In genomic region chr12:109189291-109189690, GRCh38 we compare ENCODE assay signal across 24 cellular contexts.
"Had no signal": no experiment of that assay in that cellular context is flagged by ENCODE, and none has a peak within 500 bp of the region (broad histone marks: within the 10 kb centered on the region; RNA-seq: fewer than 3 reads in every experiment).

No MANE protein-coding gene starts in this region.

- H3K27ac ChIP-seq: dorsolateral prefrontal cortex, epithelial cell of prostate, foreskin keratinocyte, left lung, pancreas, right atrium auricular region, stomach, testis, tibial artery had no signal

- DNase-seq: central memory CD4-positive, alpha-beta T cell; dorsolateral prefrontal cortex; effector CD4-positive, alpha-beta T cell; foreskin keratinocyte; head of caudate nucleus; kidney; left lung; mesenchymal stem cell; naive thymus-derived CD8-positive, alpha-beta T cell; nephron progenitor cell; pancreas; stimulated activated CD4-positive, alpha-beta T cell treated with anti-CD3 and anti-CD28 coated beads, Interleukin-12 subunit alpha, Interleukin-12 subunit beta, amount 100 ng/mL, for 4 hours; stimulated activated CD4-positive, alpha-beta T cell treated with anti-CD3 and anti-CD28 coated beads, Interleukin-1b, Interleukin-23, amount 100 ng/mL, for 48 hours; stimulated activated CD4-positive, alpha-beta T cell treated with anti-CD3 and anti-CD28 coated beads, Interleukin-4, amount 100 ng/mL, for 1 hour; stimulated activated CD8-positive, alpha-beta memory T cell treated with anti-CD3 and anti-CD28 coated beads, Interleukin-4, amount 100 ng/mL, for 48 hours; stimulated activated naive CD4-positive, alpha-beta T cell; stomach; testis; tibial artery had no signal

- H3K9me3 Mint-ChIP-seq: naive thymus-derived CD8-positive, alpha-beta T cell; nephron progenitor cell; type B pancreatic cell had no signal

- H3K4me3 Mint-ChIP-seq: naive thymus-derived CD8-positive, alpha-beta T cell; nephron progenitor cell; type B pancreatic cell had no signal

- ATAC-seq: esophagus mucosa; foreskin keratinocyte; left lung; naive thymus-derived CD8-positive, alpha-beta T cell; pancreas; sciatic nerve had no signal

- H3K27ac Mint-ChIP-seq: naive thymus-derived CD8-positive, alpha-beta T cell; nephron progenitor cell; type B pancreatic cell had no signal

- H3K27me3 Mint-ChIP-seq: naive thymus-derived CD8-positive, alpha-beta T cell; type B pancreatic cell had no signal

- H3K4me1 Mint-ChIP-seq: naive thymus-derived CD8-positive, alpha-beta T cell; nephron progenitor cell had no signal
